ENCODE assay signal across 9 cellular contexts in the genomic region with DNA sequence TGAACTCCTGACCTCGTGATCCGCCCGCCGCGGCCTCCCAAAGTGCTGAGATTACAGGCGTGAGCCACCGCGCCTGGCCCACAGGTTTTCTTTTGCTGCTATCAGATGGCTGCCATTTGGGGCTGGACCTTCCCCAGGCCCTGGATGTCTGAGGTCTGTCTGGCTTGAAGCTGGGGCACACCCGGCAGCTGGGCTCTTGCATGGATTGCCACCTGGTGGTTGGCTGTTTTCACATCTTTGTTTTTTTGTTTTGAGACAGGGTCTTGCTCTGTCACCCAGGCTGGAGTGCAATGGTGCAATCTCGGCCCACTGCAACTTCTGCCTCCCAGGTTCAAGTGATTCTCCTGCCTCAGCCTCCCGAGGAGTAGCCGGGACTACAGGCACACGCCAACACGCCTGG. TPM values are rescaled to one million over a fixed set of nuclear protein-coding genes. Genes with fewer than 3 reads are reported as not detected.
DNase-seq lines count a peak whose midpoint lies in the region; ATAC-seq and TF ChIP-seq lines count a peak whose summit lies in the region.
"Not testable (repeated sequence)": the region's sequence is repeated elsewhere in the genome, so short reads cannot be mapped to it uniquely, and the experiment has no call there.
"Had no signal": no experiment of that assay in that cellular context is flagged by ENCODE, and none has a peak within 500 bp of the region (broad histone marks: within the 10 kb centered on the region; RNA-seq: fewer than 3 reads in every experiment).

No MANE protein-coding gene starts in this region.

- not testable (repeated sequence) for H2AFZ ChIP-seq in OCI-LY7 (ENCODE audit: low read length); neural progenitor cell (replicated peaks)

- DNase-seq in 8988T (peak; percentile 46), ELF-1 (ENCODE audit: low read depth, low spot score) (peak; percentile 72), OCI-LY7 (ENCODE audit: low spot score) (peak; percentile 8), ecto neural progenitor cell (ENCODE audit: low spot score) (peak; percentile 56), neural progenitor cell (ENCODE audit: low spot score) (peak; percentile 60)
- DNase-seq in activated naive CD4-positive, alpha-beta T cell treated with anti-CD3 and anti-CD28 coated beads for 36 hours, result peak; percentile 8
- not testable (repeated sequence) for DNase-seq in left ventricle myocardium superior

- not testable (repeated sequence) for H3K4me1 ChIP-seq in OCI-LY7 (ENCODE audit: insufficient read depth, low read length, poor library complexity, severe bottlenecking); neural progenitor cell

- BruUV-seq in OCI-LY7 (replicated peaks; lab: Mats Ljungman, UMichigan), result not testable (repeated sequence)

- H3F3A ChIP-seq in neural progenitor cell (ENCODE audit: low read depth), result not testable (repeated sequence)

- not testable (repeated sequence) for H3K4me1 Mint-ChIP-seq in activated naive CD4-positive, alpha-beta T cell treated with anti-CD3 and anti-CD28 coated beads for 36 hours (ENCODE audit: low read depth); neural progenitor cell

- ATAC-seq in left ventricle myocardium superior, result peak; percentile 57

- not testable (repeated sequence) for H3K4me3 ChIP-seq in OCI-LY7 (ENCODE audit: low read depth, low read length, poor library complexity, severe bottlenecking); neural progenitor cell

- not testable (repeated sequence) for H3K9me2 ChIP-seq in OCI-LY7 (ENCODE audit: insufficient read depth, low read length)

- not testable (repeated sequence) for H3K27ac ChIP-seq in OCI-LY7 (ENCODE audit: low read depth, low read length, poor library complexity, severe bottlenecking); neural progenitor cell

- H3K27me3 ChIP-seq in neural progenitor cell, result not testable (repeated sequence)

- H3K36me3 ChIP-seq in OCI-LY7 (ENCODE audit: insufficient read depth, low read length); neural progenitor cell: not testable (repeated sequence)

- intact Hi-C loops in OCI-LY7 (cut with micrococcal nuclease; ENCODE audit: unreplicated experiment); left ventricle myocardium superior (cut with micrococcal nuclease): not testable (repeated sequence)
- intact Hi-C loops in activated naive CD4-positive, alpha-beta T cell treated with anti-CD3 and anti-CD28 coated beads for 36 hours (cut with micrococcal nuclease), result loop anchor here (1.0 kb wide), 1 partner anchor 146 kb away; no protein-coding TSS in a partner anchor

- H3K27me3 Mint-ChIP-seq in activated naive CD4-positive, alpha-beta T cell treated with anti-CD3 and anti-CD28 coated beads for 36 hours (ENCODE audit: low read depth), result not testable (repeated sequence)
- peaks cover 16% of the 10 kb centered on the region for H3K27me3 Mint-ChIP-seq in neural progenitor cell (ENCODE audit: insufficient read depth, low read depth)

- 0 out of 2 replicates have a peak, but pooled peaks have one; percentile 31 for TF ChIP-seq CTCF in OCI-LY7 (conservative IDR thresholded peaks at IDR 0.05; ENCODE audit: low read length)
- TF ChIP-seq CTCF in neural progenitor cell (IDR thresholded peaks at IDR 0.05), result peak; percentile 50

- not testable (repeated sequence) for H3K9me3 ChIP-seq in OCI-LY7 (ENCODE audit: low read length); neural progenitor cell (ENCODE audit: low read depth)

- H3K79me2 ChIP-seq in OCI-LY7 (ENCODE audit: insufficient read depth, low read depth, low read length); neural progenitor cell (ENCODE audit: low read depth): not testable (repeated sequence)

- H3K4me3 Mint-ChIP-seq in activated naive CD4-positive, alpha-beta T cell treated with anti-CD3 and anti-CD28 coated beads for 36 hours; neural progenitor cell: not testable (repeated sequence)

- not testable (repeated sequence) for H3K36me3 Mint-ChIP-seq in activated naive CD4-positive, alpha-beta T cell treated with anti-CD3 and anti-CD28 coated beads for 36 hours (ENCODE audit: low read depth); neural progenitor cell

- not testable (repeated sequence) for H3K4me2 ChIP-seq in OCI-LY7 (ENCODE audit: low read length); neural progenitor cell

- not testable (repeated sequence) for H4K20me1 ChIP-seq in OCI-LY7 (ENCODE audit: insufficient read depth, low read length); neural progenitor cell (ENCODE audit: low read depth)

- not testable (repeated sequence) for TF ChIP-seq EP300 in Ishikawa (IDR thresholded peaks at IDR 0.05; ENCODE audit: borderline replicate concordance)

- TF ChIP-seq RAD21 in Ishikawa (IDR thresholded peaks at IDR 0.05; ENCODE audit: low read depth), result peak; percentile 65

- H3K9ac ChIP-seq in neural progenitor cell, result not testable (repeated sequence)

- CTCF ChIA-PET in OCI-LY7 (lab: Charles Lee; ENCODE audit: unreplicated experiment), result not testable (repeated sequence)
- CTCF ChIA-PET in activated naive CD4-positive, alpha-beta T cell treated with anti-CD3 and anti-CD28 coated beads for 36 hours (lab: Charles Lee), result interaction anchor here (0.8 to 0.9 kb wide), 2 partner anchors 14 to 30 kb away, joined by 3 read pairs; no protein-coding TSS in a partner anchor

- not testable (repeated sequence) for H3K27ac Mint-ChIP-seq in activated naive CD4-positive, alpha-beta T cell treated with anti-CD3 and anti-CD28 coated beads for 36 hours; neural progenitor cell

- POLR2A ChIA-PET in OCI-LY7 (lab: Charles Lee), result not testable (repeated sequence)

- not testable (repeated sequence) for H3K9me3 Mint-ChIP-seq in activated naive CD4-positive, alpha-beta T cell treated with anti-CD3 and anti-CD28 coated beads for 36 hours; neural progenitor cell

RNA-seq across cellular contexts. Expression of a gene that starts 51.6 kb away (rescaled TPM):
- total RNA-seq in OCI-LY7 (2014; rRNA removed; shearing (Covaris generic)), result not detected in 2 replicates
- total RNA-seq in OCI-LY7 (2022) (not detected in 2 replicates), left ventricle myocardium superior (1.4 TPM), neural progenitor cell (ENCODE audit: low replicate concordance) (0.09 and 0.19 TPM in 2 replicates)
- total RNA-seq in activated naive CD4-positive, alpha-beta T cell treated with anti-CD3 and anti-CD28 coated beads for 36 hours, result under 1 TPM; 0.07 to 0.10 TPM
- total RNA-seq: cardiac muscle cell had no signal
